ENCODE assay signal across 1 cellular context in genomic region chr20:17878912-17879602, GRCh38.
TF ChIP-seq lines count a peak whose summit lies in the region.

No MANE protein-coding gene starts in this region.

TF ChIP-seq in GM12878, 131 proteins besides CTCF, POLR2A, EP300 and RAD21 (continued from another document and continues in another):
- TF ChIP-seq CUX1 (IDR thresholded peaks at IDR 0.05; ENCODE audit: insufficient replicate concordance, low read depth, low read length) (no peak), ESRRA (IDR thresholded peaks at IDR 0.05; ENCODE audit: low read length) (no peak), HCFC1 (IDR thresholded peaks at IDR 0.05; ENCODE audit: low read length) (no peak), HSF1 (IDR thresholded peaks at IDR 0.05; ENCODE audit: low read depth, low read length) (no peak), HDAC6 (IDR thresholded peaks at IDR 0.05; ENCODE audit: unreplicated experiment) (no peak), NR2C2 (IDR thresholded peaks at IDR 0.05; ENCODE audit: borderline replicate concordance, control insufficient read depth, insufficient read length, low read depth) (no peak), PAX5 (IDR thresholded peaks at IDR 0.05; ENCODE audit: borderline replicate concordance, low read depth, low read length) (no peak), SPI1 (IDR thresholded peaks at IDR 0.05; ENCODE audit: borderline replicate concordance, insufficient read depth, low read depth, low read length) (peak; percentile 77), ZNF274 (IDR thresholded peaks at IDR 0.05; ENCODE audit: insufficient read depth, insufficient read length) (no peak), SMAD5 (IDR thresholded peaks at IDR 0.05; ENCODE audit: low read depth) (no peak), ATF2 (IDR thresholded peaks at IDR 0.05; ENCODE audit: low read length) (no peak), NRF1 (conservative IDR thresholded peaks at IDR 0.05; ENCODE audit: low read depth, low read length) (no peak), EGR1 (IDR thresholded peaks at IDR 0.05; ENCODE audit: borderline replicate concordance in 1 of 2, low read depth in 2 of 2, low read length in 2 of 2) (no peak), MAX (IDR thresholded peaks at IDR 0.05; ENCODE audit: low read depth, low read length) (no peak), BHLHE40 (IDR thresholded peaks at IDR 0.05; ENCODE audit: borderline replicate concordance in 1 of 2, low read depth in 2 of 2, low read length in 1 of 2) (no peak), RCOR1 (conservative IDR thresholded peaks at IDR 0.05; ENCODE audit: low read depth, low read length) (no peak), POLR2AphosphoS2 (IDR thresholded peaks at IDR 0.05; ENCODE audit: low read depth, low read length) (no peak), PAX8 (IDR thresholded peaks at IDR 0.05) (no peak), CEBPZ (IDR thresholded peaks at IDR 0.05; ENCODE audit: low read depth, low read length) (no peak), MEF2A (IDR thresholded peaks at IDR 0.05; ENCODE audit: insufficient read depth, low read depth, low read length) (no peak), NFXL1 (IDR thresholded peaks at IDR 0.05; ENCODE audit: borderline replicate concordance) (no peak), MLLT1 (IDR thresholded peaks at IDR 0.05) (no peak), CREB1 (IDR thresholded peaks at IDR 0.05; ENCODE audit: low read depth) (no peak), CBFB (IDR thresholded peaks at IDR 0.05; ENCODE audit: low read depth) (no peak)
- TF ChIP-seq, protein P1, sequence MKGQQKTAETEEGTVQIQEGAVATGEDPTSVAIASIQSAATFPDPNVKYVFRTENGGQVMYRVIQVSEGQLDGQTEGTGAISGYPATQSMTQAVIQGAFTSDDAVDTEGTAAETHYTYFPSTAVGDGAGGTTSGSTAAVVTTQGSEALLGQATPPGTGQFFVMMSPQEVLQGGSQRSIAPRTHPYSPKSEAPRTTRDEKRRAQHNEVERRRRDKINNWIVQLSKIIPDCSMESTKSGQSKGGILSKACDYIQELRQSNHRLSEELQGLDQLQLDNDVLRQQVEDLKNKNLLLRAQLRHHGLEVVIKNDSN (IDR thresholded peaks at IDR 0.05; ENCODE audit: borderline replicate concordance, extremely low read length, insufficient read depth, low read depth, low read length), result no peak
- TF ChIP-seq, protein P2, sequence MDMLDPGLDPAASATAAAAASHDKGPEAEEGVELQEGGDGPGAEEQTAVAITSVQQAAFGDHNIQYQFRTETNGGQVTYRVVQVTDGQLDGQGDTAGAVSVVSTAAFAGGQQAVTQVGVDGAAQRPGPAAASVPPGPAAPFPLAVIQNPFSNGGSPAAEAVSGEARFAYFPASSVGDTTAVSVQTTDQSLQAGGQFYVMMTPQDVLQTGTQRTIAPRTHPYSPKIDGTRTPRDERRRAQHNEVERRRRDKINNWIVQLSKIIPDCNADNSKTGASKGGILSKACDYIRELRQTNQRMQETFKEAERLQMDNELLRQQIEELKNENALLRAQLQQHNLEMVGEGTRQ (IDR thresholded peaks at IDR 0.05; ENCODE audit: borderline replicate concordance, low read depth, low read length), result no peak
- TF ChIP-seq, protein P3, sequence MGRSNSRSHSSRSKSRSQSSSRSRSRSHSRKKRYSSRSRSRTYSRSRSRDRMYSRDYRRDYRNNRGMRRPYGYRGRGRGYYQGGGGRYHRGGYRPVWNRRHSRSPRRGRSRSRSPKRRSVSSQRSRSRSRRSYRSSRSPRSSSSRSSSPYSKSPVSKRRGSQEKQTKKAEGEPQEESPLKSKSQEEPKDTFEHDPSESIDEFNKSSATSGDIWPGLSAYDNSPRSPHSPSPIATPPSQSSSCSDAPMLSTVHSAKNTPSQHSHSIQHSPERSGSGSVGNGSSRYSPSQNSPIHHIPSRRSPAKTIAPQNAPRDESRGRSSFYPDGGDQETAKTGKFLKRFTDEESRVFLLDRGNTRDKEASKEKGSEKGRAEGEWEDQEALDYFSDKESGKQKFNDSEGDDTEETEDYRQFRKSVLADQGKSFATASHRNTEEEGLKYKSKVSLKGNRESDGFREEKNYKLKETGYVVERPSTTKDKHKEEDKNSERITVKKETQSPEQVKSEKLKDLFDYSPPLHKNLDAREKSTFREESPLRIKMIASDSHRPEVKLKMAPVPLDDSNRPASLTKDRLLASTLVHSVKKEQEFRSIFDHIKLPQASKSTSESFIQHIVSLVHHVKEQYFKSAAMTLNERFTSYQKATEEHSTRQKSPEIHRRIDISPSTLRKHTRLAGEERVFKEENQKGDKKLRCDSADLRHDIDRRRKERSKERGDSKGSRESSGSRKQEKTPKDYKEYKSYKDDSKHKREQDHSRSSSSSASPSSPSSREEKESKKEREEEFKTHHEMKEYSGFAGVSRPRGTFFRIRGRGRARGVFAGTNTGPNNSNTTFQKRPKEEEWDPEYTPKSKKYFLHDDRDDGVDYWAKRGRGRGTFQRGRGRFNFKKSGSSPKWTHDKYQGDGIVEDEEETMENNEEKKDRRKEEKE (IDR thresholded peaks at IDR 0.05), result no peak
- TF ChIP-seq, protein P4, sequence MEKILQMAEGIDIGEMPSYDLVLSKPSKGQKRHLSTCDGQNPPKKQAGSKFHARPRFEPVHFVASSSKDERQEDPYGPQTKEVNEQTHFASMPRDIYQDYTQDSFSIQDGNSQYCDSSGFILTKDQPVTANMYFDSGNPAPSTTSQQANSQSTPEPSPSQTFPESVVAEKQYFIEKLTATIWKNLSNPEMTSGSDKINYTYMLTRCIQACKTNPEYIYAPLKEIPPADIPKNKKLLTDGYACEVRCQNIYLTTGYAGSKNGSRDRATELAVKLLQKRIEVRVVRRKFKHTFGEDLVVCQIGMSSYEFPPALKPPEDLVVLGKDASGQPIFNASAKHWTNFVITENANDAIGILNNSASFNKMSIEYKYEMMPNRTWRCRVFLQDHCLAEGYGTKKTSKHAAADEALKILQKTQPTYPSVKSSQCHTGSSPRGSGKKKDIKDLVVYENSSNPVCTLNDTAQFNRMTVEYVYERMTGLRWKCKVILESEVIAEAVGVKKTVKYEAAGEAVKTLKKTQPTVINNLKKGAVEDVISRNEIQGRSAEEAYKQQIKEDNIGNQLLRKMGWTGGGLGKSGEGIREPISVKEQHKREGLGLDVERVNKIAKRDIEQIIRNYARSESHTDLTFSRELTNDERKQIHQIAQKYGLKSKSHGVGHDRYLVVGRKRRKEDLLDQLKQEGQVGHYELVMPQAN (conservative IDR thresholded peaks at IDR 0.05), result no peak
- TF ChIP-seq, protein P5, sequence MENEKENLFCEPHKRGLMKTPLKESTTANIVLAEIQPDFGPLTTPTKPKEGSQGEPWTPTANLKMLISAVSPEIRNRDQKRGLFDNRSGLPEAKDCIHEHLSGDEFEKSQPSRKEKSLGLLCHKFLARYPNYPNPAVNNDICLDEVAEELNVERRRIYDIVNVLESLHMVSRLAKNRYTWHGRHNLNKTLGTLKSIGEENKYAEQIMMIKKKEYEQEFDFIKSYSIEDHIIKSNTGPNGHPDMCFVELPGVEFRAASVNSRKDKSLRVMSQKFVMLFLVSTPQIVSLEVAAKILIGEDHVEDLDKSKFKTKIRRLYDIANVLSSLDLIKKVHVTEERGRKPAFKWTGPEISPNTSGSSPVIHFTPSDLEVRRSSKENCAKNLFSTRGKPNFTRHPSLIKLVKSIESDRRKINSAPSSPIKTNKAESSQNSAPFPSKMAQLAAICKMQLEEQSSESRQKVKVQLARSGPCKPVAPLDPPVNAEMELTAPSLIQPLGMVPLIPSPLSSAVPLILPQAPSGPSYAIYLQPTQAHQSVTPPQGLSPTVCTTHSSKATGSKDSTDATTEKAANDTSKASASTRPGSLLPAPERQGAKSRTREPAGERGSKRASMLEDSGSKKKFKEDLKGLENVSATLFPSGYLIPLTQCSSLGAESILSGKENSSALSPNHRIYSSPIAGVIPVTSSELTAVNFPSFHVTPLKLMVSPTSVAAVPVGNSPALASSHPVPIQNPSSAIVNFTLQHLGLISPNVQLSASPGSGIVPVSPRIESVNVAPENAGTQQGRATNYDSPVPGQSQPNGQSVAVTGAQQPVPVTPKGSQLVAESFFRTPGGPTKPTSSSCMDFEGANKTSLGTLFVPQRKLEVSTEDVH (IDR thresholded peaks at IDR 0.05; ENCODE audit: low read depth, partially characterized antibody), result no peak
